In the genomic region with DNA sequence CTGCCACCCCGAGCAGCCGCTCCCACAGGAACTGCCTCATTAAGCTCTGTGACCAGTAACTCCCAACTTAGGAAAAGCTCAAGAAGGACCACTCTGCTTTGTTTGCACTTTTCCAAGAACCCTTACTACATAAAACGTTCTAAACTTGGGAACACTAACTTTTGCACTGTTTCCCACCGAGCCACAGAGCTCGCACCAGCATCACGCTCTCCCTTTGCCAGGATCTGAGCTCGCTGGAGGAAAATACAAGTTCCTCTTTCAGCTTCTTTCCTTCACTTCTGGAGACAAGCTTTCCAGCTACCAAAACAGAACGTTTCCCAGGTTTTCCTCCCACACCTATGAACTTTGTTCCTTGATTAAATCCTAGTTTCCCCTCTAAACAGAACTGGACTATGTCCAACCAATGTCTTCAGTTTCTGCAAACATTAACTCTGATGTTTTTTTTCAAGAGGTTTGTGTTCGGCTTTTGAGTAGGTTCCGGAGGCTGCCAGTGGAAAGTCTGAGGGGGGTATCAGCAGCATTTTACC, we compare ENCODE assay signal across 8 cellular contexts.
DNase-seq lines count a peak whose midpoint lies in the region; ATAC-seq and TF ChIP-seq lines count a peak whose summit lies in the region.

No MANE protein-coding gene starts in this region.

- ATAC-seq in GM19328 (IDR thresholded peaks at IDR 0.05; ENCODE audit: unreplicated experiment) = no peak

- H3K9me3 ChIP-seq in ascending aorta (no peaks in the 10 kb centered on the region), skeletal muscle tissue (ENCODE audit: control insufficient read depth in 3 of 3, low read length in 3 of 3) (no peaks in the 10 kb centered on the region)

- H3K27me3 ChIP-seq in ascending aorta = no peaks in the 10 kb centered on the region
- no peaks in the 10 kb centered on the region for H3K27me3 ChIP-seq in layer of hippocampus (ENCODE audit: control insufficient read depth, insufficient read depth, low read length)
- H3K27me3 ChIP-seq in skeletal muscle tissue (ENCODE audit: control insufficient read depth in 3 of 3, insufficient read depth in 3 of 3, low read length in 3 of 3) = no peaks in the 10 kb centered on the region

- peaks cover 4 to 5% of the 10 kb centered on the region in 2 donors for H3K4me1 ChIP-seq in ascending aorta
- peaks cover 17 to 25% (median 22%) of the 10 kb centered on the region in 3 donors for H3K4me1 ChIP-seq in skeletal muscle tissue (ENCODE audit: control insufficient read depth in 3 of 3, insufficient read depth in 3 of 3, low read length in 3 of 3)

- TF ChIP-seq CTCF in ascending aorta (IDR thresholded peaks at IDR 0.05) = no peak

- H3K27ac ChIP-seq in ascending aorta = peak overlapping the region; percentile 65 to 68
- H3K27ac ChIP-seq in layer of hippocampus (ENCODE audit: low read depth, low read length) = peak overlapping the region; percentile 59
- H3K27ac ChIP-seq in skeletal muscle tissue (ENCODE audit: low read depth, low read length) = peak overlapping the region; percentile 81

- intact Hi-C loops in ascending aorta (cut with DNase I) = loop anchor here (2.0 kb wide), 1 partner anchor 519 kb away; no protein-coding TSS in a partner anchor

- no peaks in the 10 kb centered on the region for H3K36me3 ChIP-seq in ascending aorta
- no peaks in the 10 kb centered on the region for H3K36me3 ChIP-seq in skeletal muscle tissue (ENCODE audit: control insufficient read depth in 3 of 3, insufficient read depth in 3 of 3, low read length in 3 of 3)

- peak overlapping the region in 2 of 3 donors; percentile 76 to 86 for H3K9ac ChIP-seq in skeletal muscle tissue (ENCODE audit: low read depth in 1 of 3, low read length in 3 of 3)

- DNase-seq in GDM1 (lab: John Stamatoyannopoulos, UW) (peak; percentile 69), ascending aorta (ENCODE audit: low spot score in 2 of 2) (no peak), NCI-H446 treated with DMSO at 0.1 percent for 48 hours (lab: John Stamatoyannopoulos, UW) (no peak), AG08395 (ENCODE audit: low spot score) (no peak)
- DNase-seq in stimulated activated CD4-positive, alpha-beta T cell treated with anti-CD3 and anti-CD28 coated beads, Interleukin-4, amount 100 ng/mL, for 1 hour = no peak

- H3K4me3 ChIP-seq in ascending aorta (peak overlapping the region in 1 of 2 donors; percentile 66), skeletal muscle tissue (ENCODE audit: low read length in 3 of 3) (peak overlapping the region in 1 of 3 donors; percentile 70)
